25 cellular contexts compared by ENCODE assay signal in the genomic region with DNA sequence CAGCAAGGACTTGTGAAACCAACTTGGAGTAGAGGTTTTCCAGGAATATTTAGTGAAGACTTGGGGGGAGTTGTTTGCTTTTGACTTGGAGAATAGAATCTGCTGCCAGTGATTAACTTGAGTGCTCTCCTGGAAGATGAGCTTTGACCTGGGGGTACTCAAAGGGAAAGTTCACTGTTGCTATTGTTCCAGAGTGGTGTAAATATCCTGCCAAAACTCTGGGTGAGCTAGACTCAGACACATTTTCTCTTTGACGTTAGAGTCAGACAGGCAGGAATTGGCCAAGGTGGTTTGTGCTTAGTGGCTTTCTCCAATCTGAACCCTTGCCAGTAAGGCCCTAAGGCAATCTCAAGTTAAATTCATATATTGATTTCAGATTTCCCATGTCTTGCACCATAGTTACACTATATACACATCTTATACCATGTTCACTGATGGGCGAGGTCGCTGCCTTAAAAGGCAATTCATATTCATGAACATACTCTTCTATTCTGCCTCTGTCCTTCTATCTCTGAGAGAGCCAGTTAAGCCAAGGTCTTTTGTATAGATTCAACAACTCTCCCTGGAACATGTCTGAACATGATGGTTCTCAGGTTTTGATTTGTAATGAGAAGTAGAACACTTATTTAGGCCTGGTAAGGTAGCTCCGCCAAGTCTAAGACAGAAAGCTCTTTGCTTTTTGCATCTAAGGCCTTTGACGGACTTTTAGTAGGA.
DNase-seq lines count a peak whose midpoint lies in the region; ATAC-seq and TF ChIP-seq lines count a peak whose summit lies in the region.
"Had no signal": no experiment of that assay in that cellular context is flagged by ENCODE, and none has a peak within 500 bp of the region (broad histone marks: within the 10 kb centered on the region; RNA-seq: fewer than 3 reads in every experiment).

No MANE protein-coding gene starts in this region.

- H3K27me3 Mint-ChIP-seq in nephron progenitor cell (ENCODE audit: low read depth, poor library complexity), result no peaks in the 10 kb centered on the region
- H3K27me3 Mint-ChIP-seq: naive thymus-derived CD8-positive, alpha-beta T cell; stimulated activated memory B cell treated with anti-CD40 and anti-IgM and Interleukin-4, amounts not matched to agents 10 μg/mL and 1 μg/mL and 100 μg/mL, for 72 hours had no signal

- ATAC-seq in GM21737 (IDR thresholded peaks at IDR 0.05; ENCODE audit: unreplicated experiment), result no peak
- ATAC-seq: activated T-cell treated with anti-CD3 and anti-CD28 coated beads, Interleukin-2, amount 50 U/mL, for 72 hours; naive thymus-derived CD8-positive, alpha-beta T cell; stimulated activated memory B cell treated with anti-CD40 and anti-IgM and Interleukin-4, amounts not matched to agents 10 μg/mL and 1 μg/mL and 100 μg/mL, for 72 hours had no signal

- no peaks in the 10 kb centered on the region for H3K9me3 ChIP-seq in HUES48 (ENCODE audit: control insufficient read depth, insufficient read depth, low read length)
- H3K9me3 ChIP-seq in mesenchymal stem cell (ENCODE audit: control insufficient read depth, low read length), result no peaks in the 10 kb centered on the region

- H3K4ac ChIP-seq in mesenchymal stem cell (ENCODE audit: low read depth in 1 of 2, low read length in 2 of 2), result no peak overlapping the region

- H3K27ac ChIP-seq in HUES48 (ENCODE audit: low read depth, low read length) (peak overlapping the region; percentile 7), epithelial cell of prostate (peak overlapping the region; percentile 68), mesenchymal stem cell (ENCODE audit: low read length, poor library complexity, severe bottlenecking) (no peak overlapping the region)
- H3K27ac ChIP-seq: left ventricle myocardium inferior, spleen had no signal

- H3K14ac ChIP-seq in mesenchymal stem cell (ENCODE audit: low read length in 2 of 2), result no peak overlapping the region

- H2AFZ ChIP-seq in mesenchymal stem cell (ENCODE audit: low read depth, low read length), result no peak overlapping the region

- 94% methylated on average over 5 of the region's 5 CpGs for WGBS in mesenchymal stem cell

- no peak overlapping the region for H3K23ac ChIP-seq in mesenchymal stem cell (ENCODE audit: low read length in 2 of 2)

- peaks cover 12% of the 10 kb centered on the region for H3K9me3 Mint-ChIP-seq in nephron progenitor cell

- H3K36me3 Mint-ChIP-seq in nephron progenitor cell (ENCODE audit: low read depth), result no peaks in the 10 kb centered on the region
- H3K36me3 Mint-ChIP-seq: CD14-positive monocyte had no signal

- H3K9ac ChIP-seq in HUES48 (ENCODE audit: low read depth, low read length) (no peak overlapping the region), mesenchymal stem cell (ENCODE audit: low read length) (no peak overlapping the region)

- no peak for TF ChIP-seq CTCF in nephron progenitor cell (IDR thresholded peaks at IDR 0.05)

- H3K27me3 ChIP-seq in HUES48 (ENCODE audit: control insufficient read depth, insufficient read depth, low read length) (no peaks in the 10 kb centered on the region), mesenchymal stem cell (ENCODE audit: control insufficient read depth in 1 of 2, insufficient read depth in 1 of 2, low read length in 2 of 2) (no peaks in the 10 kb centered on the region)
- H3K27me3 ChIP-seq: MG63, spleen had no signal

- no peak overlapping the region for H4K91ac ChIP-seq in mesenchymal stem cell (ENCODE audit: low read length)

- no peak overlapping the region for H2BK120ac ChIP-seq in mesenchymal stem cell (ENCODE audit: low read depth, low read length)

- no peak overlapping the region for H4K8ac ChIP-seq in mesenchymal stem cell (ENCODE audit: low read length)

- H2BK15ac ChIP-seq in mesenchymal stem cell (ENCODE audit: low read depth, poor library complexity, severe bottlenecking), result no peak overlapping the region

- H3K4me3 ChIP-seq in HUES48 (ENCODE audit: low read depth, low read length) (no peak overlapping the region), mesenchymal stem cell (ENCODE audit: insufficient read depth in 1 of 2, low read depth in 1 of 2, low read length in 2 of 2) (no peak overlapping the region)
- H3K4me3 ChIP-seq: left ventricle myocardium inferior, MG63, spleen had no signal

- H2BK12ac ChIP-seq in mesenchymal stem cell (ENCODE audit: low read length in 2 of 2), result no peak overlapping the region

- H3K4me1 ChIP-seq in HUES48 (ENCODE audit: control insufficient read depth, insufficient read depth, low read length), result peaks cover 7% of the 10 kb centered on the region
- no peaks in the 10 kb centered on the region for H3K4me1 ChIP-seq in mesenchymal stem cell (ENCODE audit: control insufficient read depth, insufficient read depth, low read depth, low read length)
- H3K4me1 ChIP-seq: spleen had no signal

- peak; percentile 72 for DNase-seq in DMS79 treated with DMSO at 0.1 percent for 48 hours (lab: John Stamatoyannopoulos, UW)
- no peak for DNase-seq in epithelial cell of prostate (ENCODE audit: low read depth, low spot score)
- DNase-seq in nephron progenitor cell, result no peak
- DNase-seq in mesenchymal stem cell, result no peak
- DNase-seq in dedifferentiated amniotic fluid mesenchymal stem cell (ENCODE audit: extremely low spot score), result no peak
- DNase-seq: activated CD4-positive, alpha-beta T cell treated with anti-CD3 and anti-CD28 coated beads for 4 hours; activated naive CD4-positive, alpha-beta T cell treated with anti-CD3 and anti-CD28 coated beads for 36 hours; activated T-cell treated with anti-CD3 and anti-CD28 coated beads, Interleukin-2, amount 50 U/mL, for 72 hours; amniotic stem cell; caudate nucleus; foreskin fibroblast; left ventricle myocardium inferior; MG63; midbrain; naive thymus-derived CD8-positive, alpha-beta T cell; NCI-H1436 treated with DMSO at 0.1 percent for 48 hours; NCI-H2107; NCI-H69; retina; spleen; stimulated activated CD4-positive, alpha-beta T cell treated with anti-CD3 and anti-CD28 coated beads, Interleukin-4, amount 100 ng/mL, for 1 hour had no signal

- no peaks in the 10 kb centered on the region for H3K79me1 ChIP-seq in mesenchymal stem cell (replicated peaks; ENCODE audit: low read length, poor library complexity, severe bottlenecking)

- H3K36me3 ChIP-seq in HUES48 (ENCODE audit: control insufficient read depth, insufficient read depth, low read length) (no peaks in the 10 kb centered on the region), mesenchymal stem cell (ENCODE audit: control insufficient read depth in 1 of 2, insufficient read depth in 2 of 2, low read depth in 1 of 2, low read length in 2 of 2) (no peaks in the 10 kb centered on the region)
- H3K36me3 ChIP-seq: left ventricle myocardium inferior, MG63, spleen had no signal

- H3K4me3 Mint-ChIP-seq in nephron progenitor cell, result no peak overlapping the region
- H3K4me3 Mint-ChIP-seq: activated naive CD4-positive, alpha-beta T cell treated with anti-CD3 and anti-CD28 coated beads for 36 hours; activated T-cell treated with anti-CD3 and anti-CD28 coated beads, Interleukin-2, amount 50 U/mL, for 72 hours; CD14-positive monocyte; naive thymus-derived CD8-positive, alpha-beta T cell; stimulated activated memory B cell treated with anti-CD40 and anti-IgM and Interleukin-4, amounts not matched to agents 10 μg/mL and 1 μg/mL and 100 μg/mL, for 72 hours had no signal

- no peak overlapping the region for H2AK5ac ChIP-seq in mesenchymal stem cell (ENCODE audit: low read length, severe bottlenecking)

- no peaks in the 10 kb centered on the region for H3K4me1 Mint-ChIP-seq in nephron progenitor cell

- peak overlapping the region; percentile 3 for H3K27ac Mint-ChIP-seq in nephron progenitor cell
- H3K27ac Mint-ChIP-seq: activated naive CD4-positive, alpha-beta T cell treated with anti-CD3 and anti-CD28 coated beads for 36 hours; activated T-cell treated with anti-CD3 and anti-CD28 coated beads, Interleukin-2, amount 50 U/mL, for 72 hours; CD14-positive monocyte; naive thymus-derived CD8-positive, alpha-beta T cell; stimulated activated memory B cell treated with anti-CD40 and anti-IgM and Interleukin-4, amounts not matched to agents 10 μg/mL and 1 μg/mL and 100 μg/mL, for 72 hours had no signal

- H2BK5ac ChIP-seq in mesenchymal stem cell (ENCODE audit: low read depth, low read length, poor library complexity, severe bottlenecking), result no peak overlapping the region

- H3K4me2 ChIP-seq in mesenchymal stem cell (ENCODE audit: low read length, poor library complexity, severe bottlenecking), result no peak overlapping the region

- H3K18ac ChIP-seq in mesenchymal stem cell (ENCODE audit: low read depth in 1 of 2, low read length in 2 of 2), result no peak overlapping the region
